In the genomic region with DNA sequence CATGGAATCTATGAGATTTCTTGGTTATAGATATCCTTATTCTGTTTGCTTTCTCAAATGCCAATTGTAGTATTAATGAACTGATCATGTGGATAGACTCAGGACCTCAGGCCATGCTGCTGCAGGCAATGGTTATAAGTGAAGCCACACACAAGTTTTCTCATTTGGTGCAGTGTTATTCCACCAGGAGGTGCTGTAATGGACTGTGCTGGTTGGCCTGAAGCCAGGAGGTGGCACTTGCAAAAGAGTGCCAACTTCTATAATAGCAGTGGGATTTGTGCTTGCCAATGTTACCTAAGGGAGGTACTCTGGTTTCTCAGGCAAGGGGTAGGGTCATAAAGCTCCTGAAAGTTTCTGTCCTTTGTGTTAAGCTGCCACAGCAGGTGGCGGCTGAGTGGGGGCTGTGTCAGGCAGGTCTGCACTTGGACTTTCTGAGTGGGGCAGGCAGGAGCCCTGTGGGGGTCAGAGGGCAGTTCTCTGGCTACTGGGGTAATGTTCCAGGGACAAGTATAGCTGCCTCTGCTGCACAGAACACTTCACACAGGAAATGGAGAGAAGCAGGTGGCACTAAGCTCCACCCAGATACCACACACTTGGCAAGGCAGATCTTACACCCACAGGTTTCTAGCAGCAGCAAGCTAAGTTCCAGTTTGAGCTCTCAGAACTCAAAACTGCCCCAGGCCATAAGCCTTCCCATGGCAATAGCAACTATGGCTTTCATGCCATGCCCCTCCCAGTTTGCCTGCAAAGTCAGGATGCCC, we compare ENCODE assay signal across 8 cellular contexts.
DNase-seq lines count a peak whose midpoint lies in the region; ATAC-seq and TF ChIP-seq lines count a peak whose summit lies in the region.

No MANE protein-coding gene starts in this region.

- H3K9me3 Mint-ChIP-seq in central memory CD8-positive, alpha-beta T cell = no peaks in the 10 kb centered on the region
- H3K9me3 Mint-ChIP-seq in progenitor cell of endocrine pancreas (ENCODE audit: low read depth) = peaks cover 11% of the 10 kb centered on the region

- no peaks in the 10 kb centered on the region for H3K27me3 Mint-ChIP-seq in central memory CD8-positive, alpha-beta T cell
- H3K27me3 Mint-ChIP-seq in progenitor cell of endocrine pancreas = no peaks in the 10 kb centered on the region

- peak; percentile 91 for ATAC-seq in GM21515 (IDR thresholded peaks at IDR 0.05; ENCODE audit: unreplicated experiment)
- ATAC-seq in HG03520 (IDR thresholded peaks at IDR 0.05; ENCODE audit: unreplicated experiment) = peak; percentile 94
- ATAC-seq in central memory CD8-positive, alpha-beta T cell (replicated peaks; ENCODE audit: extremely low read depth, poor library complexity, severe bottlenecking) = peak; percentile 96

- peak overlapping the region; percentile 54 for H3K4me3 Mint-ChIP-seq in central memory CD8-positive, alpha-beta T cell
- no peak overlapping the region for H3K4me3 Mint-ChIP-seq in progenitor cell of endocrine pancreas (ENCODE audit: low read depth)

- H3K27ac Mint-ChIP-seq in central memory CD8-positive, alpha-beta T cell (ENCODE audit: low read depth) = peak overlapping the region; percentile 85
- H3K27ac Mint-ChIP-seq in progenitor cell of endocrine pancreas = no peak overlapping the region

- H3K36me3 Mint-ChIP-seq in central memory CD8-positive, alpha-beta T cell (ENCODE audit: insufficient read depth) = no peaks in the 10 kb centered on the region
- H3K36me3 Mint-ChIP-seq in progenitor cell of endocrine pancreas (ENCODE audit: insufficient read depth) = no peaks in the 10 kb centered on the region

- peaks cover 33% of the 10 kb centered on the region for H3K4me1 Mint-ChIP-seq in central memory CD8-positive, alpha-beta T cell
- peaks cover 8% of the 10 kb centered on the region for H3K4me1 Mint-ChIP-seq in progenitor cell of endocrine pancreas (ENCODE audit: low read depth)

- TF ChIP-seq CTCF in GM12874 (IDR thresholded peaks at IDR 0.05; ENCODE audit: insufficient read depth, low read depth, low read length) = peak; percentile 28; the same call in 1 of the 2 replicates
- TF ChIP-seq CTCF in progenitor cell of endocrine pancreas (IDR thresholded peaks at IDR 0.05; ENCODE audit: unreplicated experiment) = no peak

- DNase-seq in central memory CD8-positive, alpha-beta T cell (ENCODE audit: low spot score in 2 of 2) = peak in 1 of 2 donors; percentile 41
- DNase-seq in iPS-NIHi11 (ENCODE audit: low spot score) (no peak), retina (no peak), progenitor cell of endocrine pancreas (ENCODE audit: low spot score, unreplicated experiment) (no peak)
- no peak for DNase-seq in stimulated activated CD4-positive, alpha-beta T cell treated with anti-CD3 and anti-CD28 coated beads, Interleukin-2, amount 100 ng/mL, for 48 hours
